19 cellular contexts compared by ENCODE assay signal in genomic region chr3:40404591-40405198, GRCh38. TPM values are rescaled to one million over a fixed set of nuclear protein-coding genes. Genes with fewer than 3 reads are reported as not detected.
"Had no signal": no experiment of that assay in that cellular context is flagged by ENCODE, and none has a peak within 500 bp of the region (broad histone marks: within the 10 kb centered on the region; RNA-seq: fewer than 3 reads in every experiment).

No MANE protein-coding gene starts in this region.

- H3K4me1 ChIP-seq: parathyroid adenoma, prostate gland, right lobe of liver, testis, tibial nerve had no signal

- H2AFZ ChIP-seq: parathyroid adenoma had no signal

- H3K27me3 ChIP-seq: dorsolateral prefrontal cortex, right lobe of liver, testis, tibial nerve had no signal

- H3K27ac ChIP-seq: dorsolateral prefrontal cortex, parathyroid adenoma, prostate gland, right lobe of liver, testis, tibial nerve had no signal

- FAIRE-seq: islet of Langerhans had no signal

- ATAC-seq: left lobe of liver; right lobe of liver; stimulated activated naive B cell treated with anti-CD40 and anti-IgM and Interleukin-4, amounts not matched to agents 10 μg/mL and 1 μg/mL and 100 μg/mL, for 72 hours; stimulated activated naive CD8-positive, alpha-beta T cell treated with anti-CD3 and anti-CD28 coated beads, Interleukin-15, amount 100 ng/mL, for 72 hours had no signal

- H3K9ac ChIP-seq: parathyroid adenoma had no signal

- H3K79me2 ChIP-seq: parathyroid adenoma had no signal

- H3K36me3 ChIP-seq: prostate gland, right lobe of liver had no signal

- H3K9me3 ChIP-seq: prostate gland, right lobe of liver, testis, tibial nerve had no signal

- H3K4me3 ChIP-seq: dorsolateral prefrontal cortex, prostate gland, right lobe of liver, testis, tibial nerve had no signal

- DNase-seq: cortex of kidney; dorsolateral prefrontal cortex; effector CD8-positive, alpha-beta T cell; foreskin melanocyte; head of caudate nucleus; hippocampal formation; mammary epithelial cell; naive B cell; right lobe of liver; stimulated activated CD4-positive, alpha-beta T cell treated with anti-CD3 and anti-CD28 coated beads, Interleukin-2, amount 100 ng/mL, for 24 hours; stimulated activated CD4-positive, alpha-beta T cell treated with anti-CD3 and anti-CD28 coated beads, Interleukin-4, amount 100 ng/mL, for 4 hours; stimulated activated naive B cell treated with anti-CD40 and anti-IgM and Interleukin-4, amounts not matched to agents 10 μg/mL and 1 μg/mL and 100 μg/mL, for 72 hours; stimulated activated naive CD8-positive, alpha-beta T cell treated with anti-CD3 and anti-CD28 coated beads, Interleukin-15, amount 100 ng/mL, for 72 hours; testis had no signal

RNA-seq across cellular contexts. Expression of gene ENTPD3, which starts 17.7 kb away (rescaled TPM):
- total RNA-seq: left lobe of liver, right lobe of liver had no signal
